ENCODE assay signal across 29 cellular contexts in genomic region chr12:61355105-61355504, GRCh38.
"Had no signal": no experiment of that assay in that cellular context is flagged by ENCODE, and none has a peak within 500 bp of the region (broad histone marks: within the 10 kb centered on the region; RNA-seq: fewer than 3 reads in every experiment).

No MANE protein-coding gene starts in this region.

- H3K9me3 Mint-ChIP-seq: activated CD4-positive, alpha-beta T cell treated with anti-CD3 and anti-CD28 coated beads, Interleukin-2, amount 10 ng/mL, durations not matched to agents 24 days and 14 days; activated CD8-positive, alpha-beta T cell treated with anti-CD3 and anti-CD28 coated beads for 36 hours; activated naive CD8-positive, alpha-beta T cell treated with anti-CD3 and anti-CD28 coated beads for 36 hours; activated T-cell treated with anti-CD3 and anti-CD28 coated beads, Interleukin-2, amount 50 U/mL, for 72 hours; T-helper 1 cell treated with Interleukin-12 subunit alpha and Interleukin-12 subunit beta and Interleukin-4 antibody, amounts not matched to agents 30 μg/mL and 1 μg/mL, for 36 hours; T-helper 2 cell treated with Interferon-gamma antibody and Interleukin-4, amounts not matched to agents 5 μg/mL and 100 μg/mL, for 36 hours had no signal

- DNase-seq: activated CD4-positive, alpha-beta T cell treated with anti-CD3 and anti-CD28 coated beads, Interleukin-2, amount 10 ng/mL, durations not matched to agents 24 days and 14 days; activated CD4-positive, alpha-beta T cell treated with anti-CD3 and anti-CD28 coated beads, Interleukin-2, amount 50 U/mL, for 4 hours; activated CD8-positive, alpha-beta T cell treated with anti-CD3 and anti-CD28 coated beads for 36 hours; activated effector memory CD4-positive, alpha-beta T cell treated with anti-CD3 and anti-CD28 coated beads, Interleukin-2, amount 50 U/mL, for 16 hours; activated naive CD4-positive, alpha-beta T cell; activated naive CD4-positive, alpha-beta T cell treated with anti-CD3 and anti-CD28 coated beads, Interleukin-2, amount 50 U/mL, for 16 hours; activated naive CD8-positive, alpha-beta T cell treated with anti-CD3 and anti-CD28 coated beads for 36 hours; activated T-cell treated with anti-CD3 and anti-CD28 coated beads, Interleukin-2, amount 50 U/mL, for 1 hour; activated T-cell treated with anti-CD3 and anti-CD28 coated beads, Interleukin-2, amount 50 U/mL, for 72 hours; amniotic stem cell; brain microvascular endothelial cell; Kasumi-1; KG1; MG63; NCI-H1048; NCI-H1105 treated with DMSO at 0.1 percent for 48 hours; NCI-H1436 treated with DMSO at 0.1 percent for 48 hours; NCI-H1694 treated with DMSO at 0.1 percent for 48 hours; NCI-H2029; NCI-H345; NCI-H526; NCI-H748 treated with DMSO at 0.1 percent for 48 hours; NK-92 treated with Interleukin-12 subunit alpha and Interleukin-12 subunit beta, amount 100 ng/mL, for 24 hours; PC-3; Peyer's patch; RPMI8226 had no signal

- H3K27me3 ChIP-seq: brain microvascular endothelial cell, MG63, Peyer's patch had no signal

- H3K4me1 ChIP-seq: Peyer's patch had no signal

- ATAC-seq: activated CD8-positive, alpha-beta T cell treated with anti-CD3 and anti-CD28 coated beads for 36 hours; activated T-cell treated with anti-CD3 and anti-CD28 coated beads, Interleukin-2, amount 50 U/mL, for 72 hours; activated T-helper 17 cell treated with anti-CD3 and anti-CD28 coated beads, Interleukin-2, amount 50 U/mL, for 72 hours; PC-3 had no signal

- H3K27ac ChIP-seq: brain microvascular endothelial cell, Peyer's patch had no signal

- H3K36me3 Mint-ChIP-seq: activated naive CD8-positive, alpha-beta T cell treated with anti-CD3 and anti-CD28 coated beads for 36 hours had no signal

- H3K36me3 ChIP-seq: brain microvascular endothelial cell, MG63, Peyer's patch had no signal

- H3K9me3 ChIP-seq: MG63, Peyer's patch had no signal

- H3K4me3 ChIP-seq: MG63, Peyer's patch had no signal

- H3K27ac Mint-ChIP-seq: activated CD4-positive, alpha-beta T cell treated with anti-CD3 and anti-CD28 coated beads, Interleukin-2, amount 10 ng/mL, durations not matched to agents 24 days and 14 days; activated CD8-positive, alpha-beta T cell treated with anti-CD3 and anti-CD28 coated beads for 36 hours; activated naive CD8-positive, alpha-beta T cell treated with anti-CD3 and anti-CD28 coated beads for 36 hours; activated T-cell treated with anti-CD3 and anti-CD28 coated beads, Interleukin-2, amount 50 U/mL, for 72 hours; activated T-helper 17 cell treated with anti-CD3 and anti-CD28 coated beads, Interleukin-2, amount 50 U/mL, for 72 hours; T-helper 1 cell treated with Interleukin-12 subunit alpha and Interleukin-12 subunit beta and Interleukin-4 antibody, amounts not matched to agents 30 μg/mL and 1 μg/mL, for 36 hours; T-helper 2 cell treated with Interferon-gamma antibody and Interleukin-4, amounts not matched to agents 5 μg/mL and 100 μg/mL, for 36 hours had no signal

- H3K4me1 Mint-ChIP-seq: activated CD4-positive, alpha-beta T cell treated with anti-CD3 and anti-CD28 coated beads, Interleukin-2, amount 10 ng/mL, durations not matched to agents 24 days and 14 days; activated naive CD8-positive, alpha-beta T cell treated with anti-CD3 and anti-CD28 coated beads for 36 hours; activated T-helper 17 cell treated with anti-CD3 and anti-CD28 coated beads, Interleukin-2, amount 50 U/mL, for 72 hours had no signal

- H3K27me3 Mint-ChIP-seq: activated CD4-positive, alpha-beta T cell treated with anti-CD3 and anti-CD28 coated beads, Interleukin-2, amount 10 ng/mL, durations not matched to agents 24 days and 14 days; activated CD8-positive, alpha-beta T cell treated with anti-CD3 and anti-CD28 coated beads for 36 hours; activated naive CD8-positive, alpha-beta T cell treated with anti-CD3 and anti-CD28 coated beads for 36 hours; activated T-helper 17 cell treated with anti-CD3 and anti-CD28 coated beads, Interleukin-2, amount 50 U/mL, for 72 hours had no signal

- H3K4me3 Mint-ChIP-seq: activated CD4-positive, alpha-beta T cell treated with anti-CD3 and anti-CD28 coated beads, Interleukin-2, amount 10 ng/mL, durations not matched to agents 24 days and 14 days; activated CD8-positive, alpha-beta T cell treated with anti-CD3 and anti-CD28 coated beads for 36 hours; activated naive CD8-positive, alpha-beta T cell treated with anti-CD3 and anti-CD28 coated beads for 36 hours; activated T-cell treated with anti-CD3 and anti-CD28 coated beads, Interleukin-2, amount 50 U/mL, for 72 hours; activated T-helper 17 cell treated with anti-CD3 and anti-CD28 coated beads, Interleukin-2, amount 50 U/mL, for 72 hours; T-helper 1 cell treated with Interleukin-12 subunit alpha and Interleukin-12 subunit beta and Interleukin-4 antibody, amounts not matched to agents 30 μg/mL and 1 μg/mL, for 36 hours; T-helper 2 cell treated with Interferon-gamma antibody and Interleukin-4, amounts not matched to agents 5 μg/mL and 100 μg/mL, for 36 hours had no signal
